Comparison of ENCODE assay signal across 27 cellular contexts in the genomic region with DNA sequence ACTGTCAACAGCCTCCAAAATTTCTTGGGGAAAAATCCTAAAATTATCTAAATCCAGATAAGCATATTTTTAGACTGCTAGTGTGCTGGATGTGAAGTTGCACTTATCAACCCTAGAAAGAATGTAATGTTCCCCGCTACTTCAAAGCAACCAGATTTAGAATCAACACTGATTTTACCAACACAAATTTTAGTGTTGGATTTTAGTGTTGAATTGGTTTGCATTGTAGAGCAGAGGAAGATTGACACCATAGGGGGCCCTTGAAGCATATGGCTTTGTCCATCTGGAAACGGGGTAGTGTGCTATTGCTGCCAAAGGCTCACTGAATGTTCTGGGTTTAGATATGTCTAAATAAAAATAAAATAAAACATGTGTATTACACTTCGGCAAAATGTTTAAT.
DNase-seq lines count a peak whose midpoint lies in the region; TF ChIP-seq lines count a peak whose summit lies in the region.
"Had no signal": no experiment of that assay in that cellular context is flagged by ENCODE, and none has a peak within 500 bp of the region (broad histone marks: within the 10 kb centered on the region; RNA-seq: fewer than 3 reads in every experiment).

No MANE protein-coding gene starts in this region.

- peaks cover 3% of the 10 kb centered on the region for H3K4me1 ChIP-seq in ACC112 (ENCODE audit: control insufficient read depth, insufficient read depth, low read length, unreplicated experiment)
- peaks cover 7% of the 10 kb centered on the region; the same call in 1 of the 2 replicates for H3K4me1 ChIP-seq in SJCRH30
- H3K4me1 ChIP-seq: A549 had no signal

- H3K27ac ChIP-seq in ACC112 (ENCODE audit: low read depth, low read length) (no peak overlapping the region), dorsolateral prefrontal cortex (peak overlapping the region in 35 of 59 donors; percentile 12 to 89 (median 62)), SJCRH30 (no peak overlapping the region)
- H3K27ac ChIP-seq: A549, C4-2B, GM23248, PC-9, RWPE1 had no signal

- DNase-seq in DMS 273 (lab: John Stamatoyannopoulos, UW; ENCODE audit: unreplicated experiment) (peak; percentile 74), NCI-H446 treated with DMSO at 0.1 percent for 48 hours (lab: John Stamatoyannopoulos, UW) (peak; percentile 66), dorsolateral prefrontal cortex (peak in 2 of 10 donors; percentile 9 to 76), GF-D8 (lab: John Stamatoyannopoulos, UW) (no peak), RKO (ENCODE audit: low spot score) (no peak), SJCRH30 (no peak), RPMI8226 (no peak)
- DNase-seq: CD8-positive, alpha-beta memory T cell; DMS153; DND-41; GM23248; H7; Karpas-422; NCI-H1092; NCI-H1417 treated with DMSO at 0.1 percent for 48 hours; NCI-H187 treated with DMSO at 0.1 percent for 48 hours; NCI-H2227 treated with DMSO at 0.1 percent for 48 hours; NCI-H510A; NCI-H774; PC-9; SHP77; SW 1271; T-helper 17 cell had no signal

- H3K9me3 ChIP-seq in SJCRH30 (replicated peaks) = no peaks in the 10 kb centered on the region
- H3K9me3 ChIP-seq: A549 had no signal

- intact Hi-C loops in dorsolateral prefrontal cortex (cut with DNase I) = no loop called here

- H3K36me3 ChIP-seq in ACC112 (ENCODE audit: insufficient read depth, low read length) (no peaks in the 10 kb centered on the region), SJCRH30 (no peaks in the 10 kb centered on the region)

- no peak for TF ChIP-seq CTCF in dorsolateral prefrontal cortex (IDR thresholded peaks at IDR 0.05 in 54 of 56, conservative IDR thresholded peaks at IDR 0.05 in 2 of 56; ENCODE audit: low read depth in 1 of 56, partially characterized antibody in 56 of 56)

- H3K4me3 ChIP-seq in ACC112 (ENCODE audit: low read depth, low read length) (no peak overlapping the region), dorsolateral prefrontal cortex (no peak overlapping the region), SJCRH30 (no peak overlapping the region)
- H3K4me3 ChIP-seq: A549, GM23248, PC-9 had no signal

- no peaks in the 10 kb centered on the region for H3K79me2 ChIP-seq in ACC112 (ENCODE audit: control insufficient read depth, insufficient read depth, low read length, unreplicated experiment)

- H3K27me3 ChIP-seq in ACC112 (ENCODE audit: insufficient read depth, low read length) = no peaks in the 10 kb centered on the region
- H3K27me3 ChIP-seq in dorsolateral prefrontal cortex = no peaks in the 10 kb centered on the region
- H3K27me3 ChIP-seq in SJCRH30 = no peaks in the 10 kb centered on the region

- H2AFZ ChIP-seq in ACC112 (ENCODE audit: low read length, unreplicated experiment) = peak overlapping the region; percentile 21
- H2AFZ ChIP-seq: GM23248, PC-9 had no signal

Comparison
In these comparisons a context has a peak if more than half of its experiments do, and no peak if none do; other contexts are left out.
1. H3K27ac ChIP-seq: peak in dorsolateral prefrontal cortex (35 of 59); none in ACC112 (single experiment) and SJCRH30 (single experiment).
2. DNase-seq: peak in DMS 273 (single experiment) and NCI-H446 treated with DMSO at 0.1 percent for 48 hours (single experiment); none in GF-D8 (single experiment), RKO (single experiment), SJCRH30 (0 of 2) and RPMI8226 (single experiment).